ENCODE assay signal across 8 cellular contexts in the genomic region with DNA sequence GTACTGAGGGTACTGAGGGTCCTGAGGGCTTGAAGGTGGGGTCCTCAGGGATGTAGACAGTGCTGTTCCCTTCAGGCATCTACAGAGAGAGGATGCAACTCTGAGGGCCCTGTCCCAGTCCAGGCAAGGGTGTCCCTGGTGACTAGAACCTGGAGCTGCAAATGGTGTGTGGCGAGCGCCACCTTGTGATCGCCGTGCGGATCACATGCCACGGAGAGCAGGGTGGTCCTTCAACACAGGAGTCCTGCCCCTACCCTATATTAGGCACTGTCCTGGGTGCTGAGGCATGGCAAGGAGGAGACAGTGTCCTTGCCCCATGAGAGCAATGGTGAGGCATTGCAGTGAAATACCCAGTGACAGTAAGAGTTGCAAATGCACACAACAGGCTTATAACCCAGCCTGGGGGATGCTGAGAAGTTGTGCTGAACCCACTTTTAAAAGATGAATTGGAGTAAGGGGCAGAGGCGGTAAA. TPM values are rescaled to one million over a fixed set of nuclear protein-coding genes. Genes with fewer than 3 reads are reported as not detected.
DNase-seq lines count a peak whose midpoint lies in the region; ATAC-seq and TF ChIP-seq lines count a peak whose summit lies in the region.

No MANE protein-coding gene starts in this region.

- no peaks in the 10 kb centered on the region for H3K9me3 ChIP-seq in SJCRH30 (replicated peaks)
- H3K9me3 ChIP-seq in colonic mucosa: no peaks in the 10 kb centered on the region
- no peaks in the 10 kb centered on the region for H3K9me3 ChIP-seq in upper lobe of right lung

- intact Hi-C loops in colonic mucosa (cut with DNase I) (no loop called here), upper lobe of right lung (cut with DNase I) (no loop called here)

- peak; percentile 68 for ATAC-seq in upper lobe of right lung

- H3K4me3 Mint-ChIP-seq in mesothelial cell of epicardium: no peak overlapping the region

- H3K27me3 ChIP-seq in SJCRH30 (0 out of 2 replicates have a peak, but pooled peaks cover 6% of the 10 kb centered on the region), colonic mucosa (no peaks in the 10 kb centered on the region), upper lobe of right lung (peaks cover 43% of the 10 kb centered on the region)

- peak; percentile 26 for DNase-seq in activated T-cell treated with anti-CD3 and anti-CD28 coated beads for 24 hours (ENCODE audit: low read depth)
- DNase-seq in activated T-cell treated with anti-CD3 and anti-CD28 coated beads, Interleukin-2, amount 50 U/mL, for 1 hour: no peak
- peak in 53 of 76 experiments; percentile 7 to 66 (median 33) for DNase-seq in HUDEP-2 (lab: John Stamatoyannopoulos, UW; ENCODE audit: unreplicated experiment in 76 of 76)
- peak; percentile 54 to 77 for DNase-seq in SJCRH30
- DNase-seq in colonic mucosa: peak; percentile 44
- peak in 1 of 2 experiments; percentile 81 for DNase-seq in mesothelial cell of epicardium (ENCODE audit: low spot score in 2 of 2, unreplicated experiment in 2 of 2)
- DNase-seq in upper lobe of right lung: no peak
- DNase-seq in T-helper 9 cell: no peak

- no peak overlapping the region for H3K27ac Mint-ChIP-seq in mesothelial cell of epicardium

- H3K4me1 Mint-ChIP-seq in mesothelial cell of epicardium: peaks cover 6% of the 10 kb centered on the region

- H3K9me3 Mint-ChIP-seq in mesothelial cell of epicardium: no peaks in the 10 kb centered on the region

- H3K4me1 ChIP-seq in SJCRH30: no peaks in the 10 kb centered on the region
- H3K4me1 ChIP-seq in colonic mucosa: no peaks in the 10 kb centered on the region
- H3K4me1 ChIP-seq in upper lobe of right lung: no peaks in the 10 kb centered on the region

- H3K27ac ChIP-seq in SJCRH30 (no peak overlapping the region), colonic mucosa (no peak overlapping the region), upper lobe of right lung (no peak overlapping the region)

- peaks cover 67% of the 10 kb centered on the region for H3K27me3 Mint-ChIP-seq in mesothelial cell of epicardium (ENCODE audit: low read depth)

- no peak overlapping the region for H3K9ac ChIP-seq in colonic mucosa (ENCODE audit: low read depth in 2 of 2, low read length in 2 of 2)

- no peak overlapping the region for H3K4me3 ChIP-seq in SJCRH30
- H3K4me3 ChIP-seq in colonic mucosa: no peak overlapping the region
- no peak overlapping the region for H3K4me3 ChIP-seq in upper lobe of right lung

- H3K36me3 ChIP-seq in SJCRH30 (no peaks in the 10 kb centered on the region), colonic mucosa (no peaks in the 10 kb centered on the region), upper lobe of right lung (no peaks in the 10 kb centered on the region)

- TF ChIP-seq CTCF in colonic mucosa (IDR thresholded peaks at IDR 0.05) (peak; percentile 58), mesothelial cell of epicardium (IDR thresholded peaks at IDR 0.05; ENCODE audit: unreplicated experiment) (peak; percentile 70), upper lobe of right lung (IDR thresholded peaks at IDR 0.05) (peak; percentile 47)

- H3K36me3 Mint-ChIP-seq in mesothelial cell of epicardium: no peaks in the 10 kb centered on the region

RNA-seq across cellular contexts. Expression of gene RHCG, which starts 23.6 kb away (rescaled TPM):
- not detected in 2 replicates for total RNA-seq in SJCRH30 (2014; rRNA removed; shearing (Covaris generic))
- under 1 TPM; 0.48 to 0.67 TPM for total RNA-seq in colonic mucosa
- total RNA-seq in mesothelial cell of epicardium: 0.16 to 0.58 TPM in 2 of 3 replicates, not detected in the other
- not detected for total RNA-seq in upper lobe of right lung

Comparison
In these comparisons a context has a peak if more than half of its experiments do, and no peak if none do; other contexts are left out.
1. DNase-seq: peak in activated T-cell treated with anti-CD3 and anti-CD28 coated beads for 24 hours (single experiment), HUDEP-2 (53 of 76), SJCRH30 (2 of 2) and colonic mucosa (single experiment); none in activated T-cell treated with anti-CD3 and anti-CD28 coated beads, Interleukin-2, amount 50 U/mL, for 1 hour (single experiment), upper lobe of right lung (single experiment) and T-helper 9 cell (single experiment).
2. Peak in every context shown above with its lines, with median percentiles within 50 percentile points of each other: CTCF ChIP-seq.